Comparison of ENCODE assay signal across 13 cellular contexts in genomic region chr6:148533309-148534107, GRCh38.
"Had no signal": no experiment of that assay in that cellular context is flagged by ENCODE, and none has a peak within 500 bp of the region (broad histone marks: within the 10 kb centered on the region; RNA-seq: fewer than 3 reads in every experiment).

No MANE protein-coding gene starts in this region.

- H3K4me3 ChIP-seq: heart right ventricle, transverse colon had no signal

- ATAC-seq: activated CD4-positive, alpha-beta T cell treated with anti-CD3 and anti-CD28 coated beads for 36 hours; heart right ventricle had no signal

- H3K27me3 Mint-ChIP-seq: activated CD4-positive, alpha-beta memory T cell treated with anti-CD3 and anti-CD28 coated beads, Interleukin-2, amount 10 ng/mL, durations not matched to agents 7 days and 5 days had no signal

- H3K4me1 Mint-ChIP-seq: activated CD4-positive, alpha-beta memory T cell treated with anti-CD3 and anti-CD28 coated beads, Interleukin-2, amount 10 ng/mL, durations not matched to agents 7 days and 5 days had no signal

- H3K4me3 Mint-ChIP-seq: activated CD4-positive, alpha-beta memory T cell treated with anti-CD3 and anti-CD28 coated beads, Interleukin-2, amount 10 ng/mL, durations not matched to agents 7 days and 5 days; activated CD4-positive, alpha-beta T cell treated with anti-CD3 and anti-CD28 coated beads for 36 hours; activated naive CD8-positive, alpha-beta T cell; T-helper 2 cell treated with Interferon-gamma antibody and Interleukin-4, amounts not matched to agents 5 μg/mL and 100 μg/mL, for 36 hours had no signal

- H3K27ac ChIP-seq: heart right ventricle, parathyroid adenoma, transverse colon had no signal

- H3K9me3 ChIP-seq: heart right ventricle, transverse colon had no signal

- H3K36me3 Mint-ChIP-seq: activated naive CD8-positive, alpha-beta T cell had no signal

- DNase-seq: activated CD4-positive, alpha-beta memory T cell treated with anti-CD3 and anti-CD28 coated beads, Interleukin-2, amount 10 ng/mL, durations not matched to agents 7 days and 5 days; activated CD4-positive, alpha-beta T cell treated with anti-CD3 and anti-CD28 coated beads for 36 hours; activated gamma-delta T cell; activated T-cell treated with anti-CD3 and anti-CD28 coated beads, Interleukin-2, amount 50 U/mL, for 48 hours; amygdala; foreskin melanocyte; heart right ventricle; kidney glomerular epithelial cell; stimulated activated CD4-positive, alpha-beta T cell treated with anti-CD3 and anti-CD28 coated beads, Interleukin-4, amount 100 ng/mL, for 4 hours; transverse colon had no signal

- H3K27me3 ChIP-seq: heart right ventricle, transverse colon had no signal

- H3K9me3 Mint-ChIP-seq: activated CD4-positive, alpha-beta memory T cell treated with anti-CD3 and anti-CD28 coated beads, Interleukin-2, amount 10 ng/mL, durations not matched to agents 7 days and 5 days; T-helper 2 cell treated with Interferon-gamma antibody and Interleukin-4, amounts not matched to agents 5 μg/mL and 100 μg/mL, for 36 hours had no signal

- H3K27ac Mint-ChIP-seq: activated CD4-positive, alpha-beta memory T cell treated with anti-CD3 and anti-CD28 coated beads, Interleukin-2, amount 10 ng/mL, durations not matched to agents 7 days and 5 days; activated CD4-positive, alpha-beta T cell treated with anti-CD3 and anti-CD28 coated beads for 36 hours; activated naive CD8-positive, alpha-beta T cell; T-helper 2 cell treated with Interferon-gamma antibody and Interleukin-4, amounts not matched to agents 5 μg/mL and 100 μg/mL, for 36 hours had no signal
